Comparison of ENCODE assay signal across 1 cellular context in the genomic region with DNA sequence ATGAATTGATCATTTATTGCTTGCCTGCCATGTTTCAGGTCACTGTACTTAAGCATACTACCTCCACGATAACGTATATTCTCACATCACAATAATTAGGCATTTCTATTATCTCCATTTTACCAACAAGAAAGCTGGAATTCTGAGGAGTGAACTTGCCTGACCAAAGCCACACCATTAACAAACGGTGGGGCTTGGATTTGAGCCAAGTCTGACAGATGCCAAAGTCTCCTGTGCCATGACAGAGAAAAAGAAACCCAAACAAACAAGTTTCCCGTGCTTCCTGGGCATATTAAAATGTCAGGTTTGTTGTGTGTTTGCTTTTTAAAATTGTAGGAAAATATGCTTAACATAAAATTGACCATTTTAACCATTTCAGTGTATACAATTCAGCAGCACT.
TF ChIP-seq lines count a peak whose summit lies in the region.

No MANE protein-coding gene starts in this region.

TF ChIP-seq in HepG2, 621 proteins besides CTCF, POLR2A, EP300 and RAD21:
- TF ChIP-seq KLF13 (CRISPR knock-in tag; IDR thresholded peaks at IDR 0.05) (no peak), NFIC (IDR thresholded peaks at IDR 0.05; ENCODE audit: low read length) (0 out of 2 replicates have a peak, but pooled peaks have one; percentile 41)
